Comparison of ENCODE assay signal across 1 cellular context in the genomic region with DNA sequence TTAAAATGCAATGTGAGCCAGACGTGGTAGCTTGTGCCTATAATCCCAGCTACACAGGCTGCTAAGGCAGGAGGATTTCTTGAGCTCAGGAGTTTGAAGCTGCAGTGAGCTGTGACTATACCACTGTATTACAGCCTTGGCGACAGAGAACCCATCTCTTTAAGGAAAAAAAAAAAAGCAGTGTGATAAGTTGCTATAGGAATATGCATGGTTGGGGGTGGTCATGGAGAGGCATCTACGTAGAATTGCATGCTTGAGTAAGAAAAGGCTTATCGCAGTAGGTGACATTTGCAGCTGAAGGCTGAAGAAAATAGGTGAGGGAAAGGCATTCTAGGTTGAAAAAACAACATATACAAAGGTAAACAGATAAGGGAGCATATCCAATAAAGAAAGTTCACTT.
TF ChIP-seq lines count a peak whose summit lies in the region.

No MANE protein-coding gene starts in this region.

TF ChIP-seq in GM23338, 12 proteins besides CTCF, POLR2A, EP300 and RAD21 (continued from another document):
- TF ChIP-seq, protein P1, sequence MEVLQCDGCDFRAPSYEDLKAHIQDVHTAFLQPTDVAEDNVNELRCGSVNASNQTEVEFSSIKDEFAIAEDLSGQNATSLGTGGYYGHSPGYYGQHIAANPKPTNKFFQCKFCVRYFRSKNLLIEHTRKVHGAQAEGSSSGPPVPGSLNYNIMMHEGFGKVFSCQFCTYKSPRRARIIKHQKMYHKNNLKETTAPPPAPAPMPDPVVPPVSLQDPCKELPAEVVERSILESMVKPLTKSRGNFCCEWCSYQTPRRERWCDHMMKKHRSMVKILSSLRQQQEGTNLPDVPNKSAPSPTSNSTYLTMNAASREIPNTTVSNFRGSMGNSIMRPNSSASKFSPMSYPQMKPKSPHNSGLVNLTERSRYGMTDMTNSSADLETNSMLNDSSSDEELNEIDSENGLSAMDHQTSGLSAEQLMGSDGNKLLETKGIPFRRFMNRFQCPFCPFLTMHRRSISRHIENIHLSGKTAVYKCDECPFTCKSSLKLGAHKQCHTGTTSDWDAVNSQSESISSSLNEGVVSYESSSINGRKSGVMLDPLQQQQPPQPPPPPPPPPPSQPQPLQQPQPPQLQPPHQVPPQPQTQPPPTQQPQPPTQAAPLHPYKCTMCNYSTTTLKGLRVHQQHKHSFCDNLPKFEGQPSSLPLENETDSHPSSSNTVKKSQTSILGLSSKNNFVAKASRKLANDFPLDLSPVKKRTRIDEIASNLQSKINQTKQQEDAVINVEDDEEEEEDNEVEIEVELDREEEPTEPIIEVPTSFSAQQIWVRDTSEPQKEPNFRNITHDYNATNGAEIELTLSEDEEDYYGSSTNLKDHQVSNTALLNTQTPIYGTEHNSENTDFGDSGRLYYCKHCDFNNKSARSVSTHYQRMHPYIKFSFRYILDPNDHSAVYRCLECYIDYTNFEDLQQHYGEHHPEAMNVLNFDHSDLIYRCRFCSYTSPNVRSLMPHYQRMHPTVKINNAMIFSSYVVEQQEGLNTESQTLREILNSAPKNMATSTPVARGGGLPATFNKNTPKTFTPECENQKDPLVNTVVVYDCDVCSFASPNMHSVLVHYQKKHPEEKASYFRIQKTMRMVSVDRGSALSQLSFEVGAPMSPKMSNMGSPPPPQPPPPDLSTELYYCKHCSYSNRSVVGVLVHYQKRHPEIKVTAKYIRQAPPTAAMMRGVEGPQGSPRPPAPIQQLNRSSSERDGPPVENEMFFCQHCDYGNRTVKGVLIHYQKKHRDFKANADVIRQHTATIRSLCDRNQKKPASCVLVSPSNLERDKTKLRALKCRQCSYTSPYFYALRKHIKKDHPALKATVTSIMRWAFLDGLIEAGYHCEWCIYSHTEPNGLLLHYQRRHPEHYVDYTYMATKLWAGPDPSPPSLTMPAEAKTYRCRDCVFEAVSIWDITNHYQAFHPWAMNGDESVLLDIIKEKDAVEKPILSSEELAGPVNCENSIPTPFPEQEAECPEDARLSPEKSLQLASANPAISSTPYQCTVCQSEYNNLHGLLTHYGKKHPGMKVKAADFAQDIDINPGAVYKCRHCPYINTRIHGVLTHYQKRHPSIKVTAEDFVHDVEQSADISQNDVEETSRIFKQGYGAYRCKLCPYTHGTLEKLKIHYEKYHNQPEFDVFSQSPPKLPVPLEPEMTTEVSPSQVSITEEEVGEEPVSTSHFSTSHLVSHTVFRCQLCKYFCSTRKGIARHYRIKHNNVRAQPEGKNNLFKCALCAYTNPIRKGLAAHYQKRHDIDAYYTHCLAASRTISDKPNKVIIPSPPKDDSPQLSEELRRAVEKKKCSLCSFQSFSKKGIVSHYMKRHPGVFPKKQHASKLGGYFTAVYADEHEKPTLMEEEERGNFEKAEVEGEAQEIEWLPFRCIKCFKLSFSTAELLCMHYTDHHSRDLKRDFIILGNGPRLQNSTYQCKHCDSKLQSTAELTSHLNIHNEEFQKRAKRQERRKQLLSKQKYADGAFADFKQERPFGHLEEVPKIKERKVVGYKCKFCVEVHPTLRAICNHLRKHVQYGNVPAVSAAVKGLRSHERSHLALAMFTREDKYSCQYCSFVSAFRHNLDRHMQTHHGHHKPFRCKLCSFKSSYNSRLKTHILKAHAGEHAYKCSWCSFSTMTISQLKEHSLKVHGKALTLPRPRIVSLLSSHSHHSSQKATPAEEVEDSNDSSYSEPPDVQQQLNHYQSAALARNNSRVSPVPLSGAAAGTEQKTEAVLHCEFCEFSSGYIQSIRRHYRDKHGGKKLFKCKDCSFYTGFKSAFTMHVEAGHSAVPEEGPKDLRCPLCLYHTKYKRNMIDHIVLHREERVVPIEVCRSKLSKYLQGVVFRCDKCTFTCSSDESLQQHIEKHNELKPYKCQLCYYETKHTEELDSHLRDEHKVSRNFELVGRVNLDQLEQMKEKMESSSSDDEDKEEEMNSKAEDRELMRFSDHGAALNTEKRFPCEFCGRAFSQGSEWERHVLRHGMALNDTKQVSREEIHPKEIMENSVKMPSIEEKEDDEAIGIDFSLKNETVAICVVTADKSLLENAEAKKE (CRISPR knock-in tag; IDR thresholded peaks at IDR 0.05), result no peak
- no peak for TF ChIP-seq STAT1 (IDR thresholded peaks at IDR 0.05; ENCODE audit: unreplicated experiment)
- TF ChIP-seq POLR2AphosphoS5 (IDR thresholded peaks at IDR 0.05; ENCODE audit: low read depth), result no peak
- TF ChIP-seq EZH2phosphoT487 (IDR thresholded peaks at IDR 0.05; ENCODE audit: unreplicated experiment), result no peak
- no peak for TF ChIP-seq NANOG (IDR thresholded peaks at IDR 0.05; ENCODE audit: borderline replicate concordance)
- TF ChIP-seq, protein P2, sequence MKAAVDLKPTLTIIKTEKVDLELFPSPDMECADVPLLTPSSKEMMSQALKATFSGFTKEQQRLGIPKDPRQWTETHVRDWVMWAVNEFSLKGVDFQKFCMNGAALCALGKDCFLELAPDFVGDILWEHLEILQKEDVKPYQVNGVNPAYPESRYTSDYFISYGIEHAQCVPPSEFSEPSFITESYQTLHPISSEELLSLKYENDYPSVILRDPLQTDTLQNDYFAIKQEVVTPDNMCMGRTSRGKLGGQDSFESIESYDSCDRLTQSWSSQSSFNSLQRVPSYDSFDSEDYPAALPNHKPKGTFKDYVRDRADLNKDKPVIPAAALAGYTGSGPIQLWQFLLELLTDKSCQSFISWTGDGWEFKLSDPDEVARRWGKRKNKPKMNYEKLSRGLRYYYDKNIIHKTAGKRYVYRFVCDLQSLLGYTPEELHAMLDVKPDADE (IDR thresholded peaks at IDR 0.05), result no peak
- no peak for TF ChIP-seq EZH2 (IDR thresholded peaks at IDR 0.05; ENCODE audit: low read depth, unreplicated experiment)
- no peak for TF ChIP-seq JUNB (IDR thresholded peaks at IDR 0.05; ENCODE audit: unreplicated experiment)
- no peak for TF ChIP-seq ZNF331 (CRISPR knock-in tag; IDR thresholded peaks at IDR 0.05; ENCODE audit: low read depth)
- no peak for TF ChIP-seq ZNF114 (CRISPR knock-in tag; IDR thresholded peaks at IDR 0.05)
- TF ChIP-seq CREB1 (CRISPR knock-in tag; IDR thresholded peaks at IDR 0.05; ENCODE audit: low read depth), result no peak
